Comparison of ENCODE assay signal across 1 cellular context in the genomic region with DNA sequence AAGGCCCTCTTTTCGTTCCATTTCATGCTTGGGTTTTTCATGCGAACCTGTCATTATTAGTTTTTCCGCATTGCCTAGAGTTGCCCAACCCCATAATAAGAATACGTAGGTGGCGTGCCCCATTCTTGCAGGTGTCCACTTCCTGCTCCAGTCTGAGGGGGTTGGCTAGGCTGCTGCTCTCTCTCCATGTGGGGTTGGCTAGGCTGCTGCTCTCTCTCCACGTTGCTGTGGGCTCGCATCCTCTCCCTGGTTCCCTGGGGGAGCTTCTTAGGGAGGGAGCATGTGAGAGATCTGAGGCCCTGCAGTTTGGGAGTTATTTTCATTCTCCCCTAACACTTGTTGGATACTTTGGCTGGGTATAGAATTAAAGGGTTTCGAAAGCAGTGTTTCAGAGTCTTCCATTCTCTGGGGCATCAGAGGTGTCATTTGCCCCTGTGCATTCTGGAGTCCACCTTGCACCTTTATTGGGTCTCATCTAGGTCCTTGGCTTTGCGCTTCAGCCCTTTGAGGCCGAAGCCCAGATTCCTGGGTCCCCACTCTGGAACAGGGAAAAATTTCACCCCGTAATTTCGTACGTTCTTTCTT.
A peak's percentile ranks its signal among the peaks of the same experiment; 100 is the strongest.
TF ChIP-seq lines count a peak whose summit lies in the region.

No MANE protein-coding gene starts in this region.

TF ChIP-seq in HEK293, 187 proteins besides CTCF, POLR2A, EP300 and RAD21 (continued from another document):
- TF ChIP-seq, protein P1, sequence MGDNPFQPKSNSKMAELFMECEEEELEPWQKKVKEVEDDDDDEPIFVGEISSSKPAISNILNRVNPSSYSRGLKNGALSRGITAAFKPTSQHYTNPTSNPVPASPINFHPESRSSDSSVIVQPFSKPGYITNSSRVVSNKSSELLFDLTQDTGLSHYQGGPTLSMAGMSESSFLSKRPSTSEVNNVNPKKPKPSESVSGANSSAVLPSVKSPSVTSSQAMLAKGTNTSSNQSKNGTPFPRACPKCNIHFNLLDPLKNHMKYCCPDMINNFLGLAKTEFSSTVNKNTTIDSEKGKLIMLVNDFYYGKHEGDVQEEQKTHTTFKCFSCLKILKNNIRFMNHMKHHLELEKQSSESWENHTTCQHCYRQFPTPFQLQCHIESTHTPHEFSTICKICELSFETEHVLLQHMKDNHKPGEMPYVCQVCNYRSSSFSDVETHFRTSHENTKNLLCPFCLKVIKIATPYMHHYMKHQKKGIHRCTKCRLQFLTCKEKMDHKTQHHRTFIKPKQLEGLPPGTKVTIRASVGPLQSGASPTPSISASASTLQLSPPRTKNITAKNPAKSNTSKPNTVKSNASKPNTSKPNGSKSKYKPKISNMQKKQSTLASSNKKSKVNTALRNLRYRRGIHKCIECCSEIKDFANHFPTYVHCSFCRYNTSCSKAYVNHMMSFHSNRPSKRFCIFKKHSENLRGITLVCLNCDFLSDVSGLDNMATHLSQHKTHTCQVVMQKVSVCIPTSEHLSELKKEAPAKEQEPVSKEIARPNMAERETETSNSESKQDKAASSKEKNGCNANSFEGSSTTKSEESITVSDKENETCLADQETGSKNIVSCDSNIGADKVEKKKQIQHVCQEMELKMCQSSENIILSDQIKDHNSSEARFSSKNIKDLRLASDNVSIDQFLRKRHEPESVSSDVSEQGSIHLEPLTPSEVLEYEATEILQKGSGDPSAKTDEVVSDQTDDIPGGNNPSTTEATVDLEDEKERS (tag by site-specific recombination; IDR thresholded peaks at IDR 0.05): 0 out of 2 replicates have a peak, but pooled peaks have one; percentile 9
- TF ChIP-seq ZNF501 (tag by site-specific recombination; IDR thresholded peaks at IDR 0.05) (no peak), SALL2 (tag by site-specific recombination; IDR thresholded peaks at IDR 0.05; ENCODE audit: borderline replicate concordance) (no peak), ZNF112 (tag by site-specific recombination; IDR thresholded peaks at IDR 0.05) (no peak), KLF16 (tag by site-specific recombination; IDR thresholded peaks at IDR 0.05) (no peak), ZNF521 (tag by site-specific recombination; IDR thresholded peaks at IDR 0.05) (no peak), ZNF221 (tag by site-specific recombination; IDR thresholded peaks at IDR 0.05; ENCODE audit: borderline replicate concordance) (no peak), ZSCAN16 (tag by site-specific recombination; IDR thresholded peaks at IDR 0.05) (no peak), ZSCAN30 (tag by site-specific recombination; IDR thresholded peaks at IDR 0.05) (no peak), ZNF211 (tag by site-specific recombination; IDR thresholded peaks at IDR 0.05; ENCODE audit: low read depth) (no peak), KLF10 (tag by site-specific recombination; IDR thresholded peaks at IDR 0.05) (no peak), ZNF324 (tag by site-specific recombination; IDR thresholded peaks at IDR 0.05) (0 out of 2 replicates have a peak, but pooled peaks have one; percentile 42), ZNF426 (tag by site-specific recombination; IDR thresholded peaks at IDR 0.05) (no peak), PRDM1 (tag by site-specific recombination; IDR thresholded peaks at IDR 0.05) (no peak), HOXD13 (CRISPR knock-in tag; IDR thresholded peaks at IDR 0.05; ENCODE audit: borderline replicate concordance) (no peak), ZNF416 (tag by site-specific recombination; IDR thresholded peaks at IDR 0.05) (no peak), SCRT2 (tag by site-specific recombination; IDR thresholded peaks at IDR 0.05) (no peak), ZBTB48 (tag by site-specific recombination; IDR thresholded peaks at IDR 0.05) (no peak), ZNF140 (tag by site-specific recombination; IDR thresholded peaks at IDR 0.05) (no peak), ZNF169 (tag by site-specific recombination; IDR thresholded peaks at IDR 0.05) (peak; percentile 73; the same call in 1 of the 2 replicates), SETDB1 (IDR thresholded peaks at IDR 0.05; ENCODE audit: insufficient read length, low read length) (peak; percentile 75), ZNF792 (tag by site-specific recombination; IDR thresholded peaks at IDR 0.05) (no peak), ZNF202 (tag by site-specific recombination; IDR thresholded peaks at IDR 0.05; ENCODE audit: borderline replicate concordance) (no peak), ZFP41 (tag by site-specific recombination; IDR thresholded peaks at IDR 0.05; ENCODE audit: borderline replicate concordance) (no peak), ZNF544 (tag by site-specific recombination; IDR thresholded peaks at IDR 0.05) (no peak), TRIM28 (IDR thresholded peaks at IDR 0.05; ENCODE audit: borderline replicate concordance, low read length) (peak; percentile 98; the same call in 1 of the 2 replicates), ZNF664 (tag by site-specific recombination; IDR thresholded peaks at IDR 0.05) (no peak), ZNF48 (tag by site-specific recombination; IDR thresholded peaks at IDR 0.05) (no peak)
- TF ChIP-seq, protein P2, sequence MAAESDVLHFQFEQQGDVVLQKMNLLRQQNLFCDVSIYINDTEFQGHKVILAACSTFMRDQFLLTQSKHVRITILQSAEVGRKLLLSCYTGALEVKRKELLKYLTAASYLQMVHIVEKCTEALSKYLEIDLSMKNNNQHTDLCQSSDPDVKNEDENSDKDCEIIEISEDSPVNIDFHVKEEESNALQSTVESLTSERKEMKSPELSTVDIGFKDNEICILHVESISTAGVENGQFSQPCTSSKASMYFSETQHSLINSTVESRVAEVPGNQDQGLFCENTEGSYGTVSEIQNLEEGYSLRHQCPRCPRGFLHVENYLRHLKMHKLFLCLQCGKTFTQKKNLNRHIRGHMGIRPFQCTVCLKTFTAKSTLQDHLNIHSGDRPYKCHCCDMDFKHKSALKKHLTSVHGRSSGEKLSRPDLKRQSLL (tag by site-specific recombination; IDR thresholded peaks at IDR 0.05): no peak
- TF ChIP-seq, protein P3, sequence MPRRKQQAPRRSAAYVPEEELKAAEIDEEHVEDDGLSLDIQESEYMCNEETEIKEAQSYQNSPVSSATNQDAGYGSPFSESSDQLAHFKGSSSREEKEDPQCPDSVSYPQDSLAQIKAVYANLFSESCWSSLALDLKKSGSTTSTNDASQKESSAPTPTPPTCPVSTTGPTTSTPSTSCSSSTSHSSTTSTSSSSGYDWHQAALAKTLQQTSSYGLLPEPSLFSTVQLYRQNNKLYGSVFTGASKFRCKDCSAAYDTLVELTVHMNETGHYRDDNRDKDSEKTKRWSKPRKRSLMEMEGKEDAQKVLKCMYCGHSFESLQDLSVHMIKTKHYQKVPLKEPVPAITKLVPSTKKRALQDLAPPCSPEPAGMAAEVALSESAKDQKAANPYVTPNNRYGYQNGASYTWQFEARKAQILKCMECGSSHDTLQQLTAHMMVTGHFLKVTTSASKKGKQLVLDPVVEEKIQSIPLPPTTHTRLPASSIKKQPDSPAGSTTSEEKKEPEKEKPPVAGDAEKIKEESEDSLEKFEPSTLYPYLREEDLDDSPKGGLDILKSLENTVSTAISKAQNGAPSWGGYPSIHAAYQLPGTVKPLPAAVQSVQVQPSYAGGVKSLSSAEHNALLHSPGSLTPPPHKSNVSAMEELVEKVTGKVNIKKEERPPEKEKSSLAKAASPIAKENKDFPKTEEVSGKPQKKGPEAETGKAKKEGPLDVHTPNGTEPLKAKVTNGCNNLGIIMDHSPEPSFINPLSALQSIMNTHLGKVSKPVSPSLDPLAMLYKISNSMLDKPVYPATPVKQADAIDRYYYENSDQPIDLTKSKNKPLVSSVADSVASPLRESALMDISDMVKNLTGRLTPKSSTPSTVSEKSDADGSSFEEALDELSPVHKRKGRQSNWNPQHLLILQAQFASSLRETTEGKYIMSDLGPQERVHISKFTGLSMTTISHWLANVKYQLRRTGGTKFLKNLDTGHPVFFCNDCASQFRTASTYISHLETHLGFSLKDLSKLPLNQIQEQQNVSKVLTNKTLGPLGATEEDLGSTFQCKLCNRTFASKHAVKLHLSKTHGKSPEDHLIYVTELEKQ (tag by site-specific recombination; IDR thresholded peaks at IDR 0.05; ENCODE audit: borderline replicate concordance): no peak
- TF ChIP-seq, protein P4, sequence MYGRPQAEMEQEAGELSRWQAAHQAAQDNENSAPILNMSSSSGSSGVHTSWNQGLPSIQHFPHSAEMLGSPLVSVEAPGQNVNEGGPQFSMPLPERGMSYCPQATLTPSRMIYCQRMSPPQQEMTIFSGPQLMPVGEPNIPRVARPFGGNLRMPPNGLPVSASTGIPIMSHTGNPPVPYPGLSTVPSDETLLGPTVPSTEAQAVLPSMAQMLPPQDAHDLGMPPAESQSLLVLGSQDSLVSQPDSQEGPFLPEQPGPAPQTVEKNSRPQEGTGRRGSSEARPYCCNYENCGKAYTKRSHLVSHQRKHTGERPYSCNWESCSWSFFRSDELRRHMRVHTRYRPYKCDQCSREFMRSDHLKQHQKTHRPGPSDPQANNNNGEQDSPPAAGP (tag by site-specific recombination; IDR thresholded peaks at IDR 0.05): no peak
- TF ChIP-seq, protein P5, sequence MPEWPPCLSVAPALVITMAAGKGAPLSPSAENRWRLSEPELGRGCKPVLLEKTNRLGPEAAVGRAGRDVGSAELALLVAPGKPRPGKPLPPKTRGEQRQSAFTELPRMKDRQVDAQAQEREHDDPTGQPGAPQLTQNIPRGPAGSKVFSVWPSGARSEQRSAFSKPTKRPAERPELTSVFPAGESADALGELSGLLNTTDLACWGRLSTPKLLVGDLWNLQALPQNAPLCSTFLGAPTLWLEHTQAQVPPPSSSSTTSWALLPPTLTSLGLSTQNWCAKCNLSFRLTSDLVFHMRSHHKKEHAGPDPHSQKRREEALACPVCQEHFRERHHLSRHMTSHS (tag by site-specific recombination; IDR thresholded peaks at IDR 0.05): no peak
- TF ChIP-seq, protein P6, sequence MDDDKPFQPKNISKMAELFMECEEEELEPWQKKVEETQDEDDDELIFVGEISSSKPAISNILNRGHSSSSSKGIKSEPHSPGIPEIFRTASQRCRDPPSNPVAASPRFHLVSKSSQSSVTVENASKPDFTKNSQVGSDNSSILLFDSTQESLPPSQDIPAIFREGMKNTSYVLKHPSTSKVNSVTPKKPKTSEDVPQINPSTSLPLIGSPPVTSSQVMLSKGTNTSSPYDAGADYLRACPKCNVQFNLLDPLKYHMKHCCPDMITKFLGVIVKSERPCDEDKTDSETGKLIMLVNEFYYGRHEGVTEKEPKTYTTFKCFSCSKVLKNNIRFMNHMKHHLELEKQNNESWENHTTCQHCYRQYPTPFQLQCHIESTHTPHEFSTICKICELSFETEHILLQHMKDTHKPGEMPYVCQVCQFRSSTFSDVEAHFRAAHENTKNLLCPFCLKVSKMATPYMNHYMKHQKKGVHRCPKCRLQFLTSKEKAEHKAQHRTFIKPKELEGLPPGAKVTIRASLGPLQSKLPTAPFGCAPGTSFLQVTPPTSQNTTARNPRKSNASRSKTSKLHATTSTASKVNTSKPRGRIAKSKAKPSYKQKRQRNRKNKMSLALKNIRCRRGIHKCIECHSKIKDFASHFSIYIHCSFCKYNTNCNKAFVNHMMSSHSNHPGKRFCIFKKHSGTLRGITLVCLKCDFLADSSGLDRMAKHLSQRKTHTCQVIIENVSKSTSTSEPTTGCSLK (tag by site-specific recombination; IDR thresholded peaks at IDR 0.05): no peak
- TF ChIP-seq, protein P7, sequence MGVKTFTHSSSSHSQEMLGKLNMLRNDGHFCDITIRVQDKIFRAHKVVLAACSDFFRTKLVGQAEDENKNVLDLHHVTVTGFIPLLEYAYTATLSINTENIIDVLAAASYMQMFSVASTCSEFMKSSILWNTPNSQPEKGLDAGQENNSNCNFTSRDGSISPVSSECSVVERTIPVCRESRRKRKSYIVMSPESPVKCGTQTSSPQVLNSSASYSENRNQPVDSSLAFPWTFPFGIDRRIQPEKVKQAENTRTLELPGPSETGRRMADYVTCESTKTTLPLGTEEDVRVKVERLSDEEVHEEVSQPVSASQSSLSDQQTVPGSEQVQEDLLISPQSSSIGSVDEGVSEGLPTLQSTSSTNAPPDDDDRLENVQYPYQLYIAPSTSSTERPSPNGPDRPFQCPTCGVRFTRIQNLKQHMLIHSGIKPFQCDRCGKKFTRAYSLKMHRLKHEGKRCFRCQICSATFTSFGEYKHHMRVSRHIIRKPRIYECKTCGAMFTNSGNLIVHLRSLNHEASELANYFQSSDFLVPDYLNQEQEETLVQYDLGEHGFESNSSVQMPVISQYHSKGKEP (tag by site-specific recombination; IDR thresholded peaks at IDR 0.05): no peak
- TF ChIP-seq, protein P8, sequence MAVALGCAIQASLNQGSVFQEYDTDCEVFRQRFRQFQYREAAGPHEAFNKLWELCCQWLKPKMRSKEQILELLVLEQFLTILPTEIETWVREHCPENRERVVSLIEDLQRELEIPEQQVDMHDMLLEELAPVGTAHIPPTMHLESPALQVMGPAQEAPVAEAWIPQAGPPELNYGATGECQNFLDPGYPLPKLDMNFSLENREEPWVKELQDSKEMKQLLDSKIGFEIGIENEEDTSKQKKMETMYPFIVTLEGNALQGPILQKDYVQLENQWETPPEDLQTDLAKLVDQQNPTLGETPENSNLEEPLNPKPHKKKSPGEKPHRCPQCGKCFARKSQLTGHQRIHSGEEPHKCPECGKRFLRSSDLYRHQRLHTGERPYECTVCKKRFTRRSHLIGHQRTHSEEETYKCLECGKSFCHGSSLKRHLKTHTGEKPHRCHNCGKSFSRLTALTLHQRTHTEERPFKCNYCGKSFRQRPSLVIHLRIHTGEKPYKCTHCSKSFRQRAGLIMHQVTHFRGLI (tag by site-specific recombination; IDR thresholded peaks at IDR 0.05): peak; percentile 86
